1 cellular context compared by ENCODE assay signal in the genomic region with DNA sequence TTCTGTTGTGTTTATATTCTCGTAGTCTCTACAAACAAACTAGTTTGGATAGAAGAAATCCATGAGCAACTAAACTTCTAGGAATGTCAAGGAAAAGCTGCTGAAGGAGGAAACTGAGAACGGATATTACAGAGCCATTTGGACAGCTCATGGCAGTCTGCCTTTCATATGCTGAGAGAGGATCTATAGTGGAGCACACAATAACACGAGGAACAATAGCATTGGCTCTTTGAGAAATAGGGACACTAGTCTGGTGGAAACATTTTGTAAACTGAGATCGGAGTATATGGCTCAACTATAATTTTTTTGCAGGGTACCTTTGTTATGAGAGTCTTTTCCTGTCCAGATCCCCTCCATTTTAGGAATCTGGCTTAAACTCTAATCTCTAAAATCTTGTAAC.
TF ChIP-seq lines count a peak whose summit lies in the region.

No MANE protein-coding gene starts in this region.

TF ChIP-seq in HepG2, 621 proteins besides CTCF, POLR2A, EP300 and RAD21 (continued from another document):
- TF ChIP-seq, protein P1, sequence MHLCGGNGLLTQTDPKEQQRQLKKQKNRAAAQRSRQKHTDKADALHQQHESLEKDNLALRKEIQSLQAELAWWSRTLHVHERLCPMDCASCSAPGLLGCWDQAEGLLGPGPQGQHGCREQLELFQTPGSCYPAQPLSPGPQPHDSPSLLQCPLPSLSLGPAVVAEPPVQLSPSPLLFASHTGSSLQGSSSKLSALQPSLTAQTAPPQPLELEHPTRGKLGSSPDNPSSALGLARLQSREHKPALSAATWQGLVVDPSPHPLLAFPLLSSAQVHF (CRISPR knock-in tag; IDR thresholded peaks at IDR 0.05), result no peak
- TF ChIP-seq CREB1 (IDR thresholded peaks at IDR 0.05) (no peak), CREB1 (CRISPR knock-in tag; IDR thresholded peaks at IDR 0.05) (no peak), MXI1 (IDR thresholded peaks at IDR 0.05; ENCODE audit: borderline replicate concordance, low read depth, low read length) (no peak), NONO (IDR thresholded peaks at IDR 0.05) (no peak), NONO (CRISPR knock-in tag; conservative IDR thresholded peaks at IDR 0.05) (no peak), HNRNPK (IDR thresholded peaks at IDR 0.05; ENCODE audit: low read depth, low read length, poor library complexity, severe bottlenecking) (no peak)
- TF ChIP-seq, protein P2, sequence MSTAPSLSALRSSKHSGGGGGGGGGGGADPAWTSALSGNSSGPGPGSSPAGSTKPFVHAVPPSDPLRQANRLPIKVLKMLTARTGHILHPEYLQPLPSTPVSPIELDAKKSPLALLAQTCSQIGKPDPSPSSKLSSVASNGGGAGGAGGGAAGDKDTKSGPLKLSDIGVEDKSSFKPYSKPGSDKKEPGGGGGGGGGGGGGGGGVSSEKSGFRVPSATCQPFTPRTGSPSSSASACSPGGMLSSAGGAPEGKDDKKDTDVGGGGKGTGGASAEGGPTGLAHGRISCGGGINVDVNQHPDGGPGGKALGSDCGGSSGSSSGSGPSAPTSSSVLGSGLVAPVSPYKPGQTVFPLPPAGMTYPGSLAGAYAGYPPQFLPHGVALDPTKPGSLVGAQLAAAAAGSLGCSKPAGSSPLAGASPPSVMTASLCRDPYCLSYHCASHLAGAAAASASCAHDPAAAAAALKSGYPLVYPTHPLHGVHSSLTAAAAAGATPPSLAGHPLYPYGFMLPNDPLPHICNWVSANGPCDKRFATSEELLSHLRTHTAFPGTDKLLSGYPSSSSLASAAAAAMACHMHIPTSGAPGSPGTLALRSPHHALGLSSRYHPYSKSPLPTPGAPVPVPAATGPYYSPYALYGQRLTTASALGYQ (CRISPR knock-in tag; IDR thresholded peaks at IDR 0.05), result no peak
